ENCODE assay signal across 8 cellular contexts in the genomic region with DNA sequence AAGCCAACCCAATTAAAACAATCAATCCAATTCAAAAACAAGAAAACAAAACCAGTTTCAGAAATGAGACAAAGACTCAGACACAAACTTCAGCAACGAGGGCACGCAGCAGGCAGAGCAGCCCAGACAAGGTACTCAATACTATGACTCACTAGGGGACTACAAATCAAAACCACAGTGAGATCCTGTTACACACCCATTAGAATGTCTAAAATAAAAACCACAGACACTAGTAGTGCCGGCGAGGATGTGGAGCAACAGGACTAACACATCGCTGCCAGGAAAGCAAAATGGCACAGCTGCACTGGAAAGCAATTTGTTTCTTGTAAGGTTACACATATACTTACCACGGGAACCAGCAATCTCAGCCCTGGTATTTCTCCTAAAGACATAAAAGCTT. TPM values are rescaled to one million over a fixed set of nuclear protein-coding genes. Genes with fewer than 3 reads are reported as not detected.
DNase-seq lines count a peak whose midpoint lies in the region; ATAC-seq and FAIRE-seq lines count a peak whose summit lies in the region.

No MANE protein-coding gene starts in this region.

- ATAC-seq in GM19467 (IDR thresholded peaks at IDR 0.05; ENCODE audit: unreplicated experiment) (no peak), HG02938 (IDR thresholded peaks at IDR 0.05; ENCODE audit: unreplicated experiment) (no peak)

- FAIRE-seq in HTR-8/SVneo (lab: Jason Lieb, UNC) = peak; percentile 80

- DNase-seq in DMS 273 (lab: John Stamatoyannopoulos, UW; ENCODE audit: unreplicated experiment) (peak; percentile 13), HTR-8/SVneo (ENCODE audit: insufficient read length, low spot score) (peak; percentile 59), islet precursor cell (peak; percentile 66), Ammon's horn (ENCODE audit: low spot score) (no peak), cerebellum (ENCODE audit: low spot score) (no peak)
- peak; percentile 20 to 25 for DNase-seq in activated CD4-positive, alpha-beta T cell treated with anti-CD3 and anti-CD28 coated beads, Interleukin-2, amount 50 U/mL, for 48 hours

RNA-seq across cellular contexts. Expression of a gene that starts 28.4 kb away (rescaled TPM):
- not detected for total RNA-seq in cerebellum

RNA-seq across cellular contexts. Expression of a gene that starts 43.4 kb away (rescaled TPM):
- total RNA-seq in cerebellum = not detected

RNA-seq across cellular contexts. Expression of a gene that starts 59.2 kb away (rescaled TPM):
- total RNA-seq in cerebellum = not detected

RNA-seq across cellular contexts. Expression of a gene that starts 59.2 kb away (rescaled TPM):
- total RNA-seq in cerebellum = not detected

Comparison
In these comparisons a context has a peak if more than half of its experiments do, and no peak if none do; other contexts are left out.
1. DNase-seq: peak in DMS 273 (single experiment), HTR-8/SVneo (single experiment), activated CD4-positive, alpha-beta T cell treated with anti-CD3 and anti-CD28 coated beads, Interleukin-2, amount 50 U/mL, for 48 hours (2 of 2) and islet precursor cell (single experiment); none in Ammon's horn (single experiment) and cerebellum (single experiment).